In genomic region chr19:10116085-10116865, GRCh38 we compare ENCODE assay signal across 9 cellular contexts. TPM values are rescaled to one million over a fixed set of nuclear protein-coding genes. Genes with fewer than 3 reads are reported as not detected.
A peak's percentile ranks its signal among the peaks of the same experiment; 100 is the strongest.
DNase-seq lines count a peak whose midpoint lies in the region; ATAC-seq and TF ChIP-seq lines count a peak whose summit lies in the region.
"Had no signal": no experiment of that assay in that cellular context is flagged by ENCODE, and none has a peak within 500 bp of the region (broad histone marks: within the 10 kb centered on the region; RNA-seq: fewer than 3 reads in every experiment).

No MANE protein-coding gene starts in this region.

- H3K27me3 Mint-ChIP-seq in CD14-positive monocyte (ENCODE audit: low read depth in 3 of 3) = no peaks in the 10 kb centered on the region
- no peaks in the 10 kb centered on the region for H3K27me3 Mint-ChIP-seq in activated T-cell treated with anti-CD3 and anti-CD28 coated beads, Interleukin-2, amount 50 U/mL, for 72 hours (ENCODE audit: low read depth)
- H3K27me3 Mint-ChIP-seq in naive thymus-derived CD8-positive, alpha-beta T cell = no peaks in the 10 kb centered on the region

- no peak overlapping the region for H3K4me3 Mint-ChIP-seq in CD14-positive monocyte
- no peak overlapping the region for H3K4me3 Mint-ChIP-seq in activated T-cell treated with anti-CD3 and anti-CD28 coated beads, Interleukin-2, amount 50 U/mL, for 72 hours
- H3K4me3 Mint-ChIP-seq in naive thymus-derived CD8-positive, alpha-beta T cell = peak overlapping the region in 4 of 10 donors; percentile 28 to 78 (median 56)

- POLR2A ChIA-PET in naive thymus-derived CD8-positive, alpha-beta T cell (lab: Charles Lee) = interaction anchor here (1.3 to 12.3 kb wide), 5 partner anchors 11 to 24 kb away, joined by 3 to 116 read pairs (median 101); partner anchors contain the start of genes ANGPTL6 and PPAN

- H3K36me3 Mint-ChIP-seq in CD14-positive monocyte = peaks cover 33 to 51% of the 10 kb centered on the region in 2 donors
- H3K36me3 Mint-ChIP-seq in activated T-cell treated with anti-CD3 and anti-CD28 coated beads, Interleukin-2, amount 50 U/mL, for 72 hours (ENCODE audit: insufficient read depth in 2 of 2) = peaks cover 4 to 10% of the 10 kb centered on the region in 2 donors
- H3K36me3 Mint-ChIP-seq in naive thymus-derived CD8-positive, alpha-beta T cell = peaks cover 0 to 42% (median 8%) of the 10 kb centered on the region in 3 donors

- H3K9me3 Mint-ChIP-seq in CD14-positive monocyte = no peaks in the 10 kb centered on the region
- no peaks in the 10 kb centered on the region for H3K9me3 Mint-ChIP-seq in activated T-cell treated with anti-CD3 and anti-CD28 coated beads, Interleukin-2, amount 50 U/mL, for 72 hours
- H3K9me3 Mint-ChIP-seq in naive thymus-derived CD8-positive, alpha-beta T cell = no peaks in the 10 kb centered on the region

- no peak for ATAC-seq in activated T-cell treated with anti-CD3 and anti-CD28 coated beads, Interleukin-2, amount 50 U/mL, for 72 hours (replicated peaks in 1 of 2)
- ATAC-seq in naive thymus-derived CD8-positive, alpha-beta T cell = no peak
- ATAC-seq in GM19397 (IDR thresholded peaks at IDR 0.05; ENCODE audit: unreplicated experiment) = no peak

- H3K27ac Mint-ChIP-seq in CD14-positive monocyte = peak overlapping the region in 4 of 7 donors; percentile 54 to 77 (median 64)
- peak overlapping the region; percentile 6 for H3K27ac Mint-ChIP-seq in activated T-cell treated with anti-CD3 and anti-CD28 coated beads, Interleukin-2, amount 50 U/mL, for 72 hours
- H3K27ac Mint-ChIP-seq in naive thymus-derived CD8-positive, alpha-beta T cell = peak overlapping the region in 7 of 10 donors; percentile 29 to 89 (median 71)

- DNase-seq in CD14-positive monocyte (ENCODE audit: low spot score) (no peak), Daoy (ENCODE audit: low read depth) (peak; percentile 43), inferior parietal cortex (ENCODE audit: extremely low spot score) (no peak), cardiac septum (ENCODE audit: low spot score) (no peak)
- no peak for DNase-seq in activated T-cell treated with anti-CD3 and anti-CD28 coated beads, Interleukin-2, amount 50 U/mL, for 72 hours
- peak in 1 of 10 donors; percentile 25 for DNase-seq in naive thymus-derived CD8-positive, alpha-beta T cell
- DNase-seq: DMS79 treated with DMSO at 0.1 percent for 48 hours, NCI-H1105 treated with DMSO at 0.1 percent for 48 hours had no signal

- intact Hi-C loops in CD14-positive monocyte (cut with micrococcal nuclease) (no loop called here), cardiac septum (cut with DNase I) (loop anchor here (10.0 kb wide), 1 partner anchor 181 kb away; the partner anchor contains the start of gene OLFM2)

- H3K4me1 Mint-ChIP-seq in CD14-positive monocyte = peaks cover 37% of the 10 kb centered on the region
- H3K4me1 Mint-ChIP-seq in activated T-cell treated with anti-CD3 and anti-CD28 coated beads, Interleukin-2, amount 50 U/mL, for 72 hours (ENCODE audit: low read depth) = peaks cover 52% of the 10 kb centered on the region
- H3K4me1 Mint-ChIP-seq in naive thymus-derived CD8-positive, alpha-beta T cell = peaks cover 21 to 70% (median 49%) of the 10 kb centered on the region in 4 donors

- no peak for TF ChIP-seq CTCF in CD14-positive monocyte (IDR thresholded peaks at IDR 0.05)

RNA-seq across cellular contexts. Expression of gene EIF3G, which starts 3.4 kb away (rescaled TPM):
- polyA plus RNA-seq in CD14-positive monocyte = 100 to 1,000 TPM; 148 to 166 TPM
- total RNA-seq in Daoy (2014; rRNA removed; shearing (Covaris generic)) = 376 and 400 TPM in 2 replicates
- 100 to 1,000 TPM; 277 to 278 TPM for total RNA-seq in activated T-cell treated with anti-CD3 and anti-CD28 coated beads, Interleukin-2, amount 50 U/mL, for 72 hours
- 100 to 1,000 TPM; 363 to 378 TPM for total RNA-seq in naive thymus-derived CD8-positive, alpha-beta T cell
- 100 to 1,000 TPM; 226 to 282 (median 269) TPM for polyA plus RNA-seq in naive thymus-derived CD8-positive, alpha-beta T cell
- 126 TPM for total RNA-seq in cardiac septum

RNA-seq across cellular contexts. Expression of gene P2RY11, which starts 4.8 kb away (rescaled TPM):
- under 1 TPM; 0.50 to 0.69 TPM for polyA plus RNA-seq in CD14-positive monocyte
- 3.4 and 3.6 TPM in 2 replicates for total RNA-seq in Daoy (2014; rRNA removed; shearing (Covaris generic))
- 10 to 100 TPM; 65.4 to 73.9 TPM for total RNA-seq in activated T-cell treated with anti-CD3 and anti-CD28 coated beads, Interleukin-2, amount 50 U/mL, for 72 hours
- 10 to 100 TPM; 61.4 to 68.0 TPM for total RNA-seq in naive thymus-derived CD8-positive, alpha-beta T cell
- polyA plus RNA-seq in naive thymus-derived CD8-positive, alpha-beta T cell = 1 to 10 TPM; 2.2 to 4.2 (median 2.9) TPM
- total RNA-seq in cardiac septum = 10.0 TPM

RNA-seq across cellular contexts. Expression of gene PPAN, which starts 10.1 kb away (rescaled TPM):
- polyA plus RNA-seq in CD14-positive monocyte = 1 to 10 TPM; 7.2 to 7.6 TPM
- total RNA-seq in Daoy (2014; rRNA removed; shearing (Covaris generic)) = 55.3 and 68.6 TPM in 2 replicates
- total RNA-seq in activated T-cell treated with anti-CD3 and anti-CD28 coated beads, Interleukin-2, amount 50 U/mL, for 72 hours = 100 to 1,000 TPM; 106 to 117 TPM
- total RNA-seq in naive thymus-derived CD8-positive, alpha-beta T cell = 100 to 1,000 TPM; 109 to 122 TPM
- polyA plus RNA-seq in naive thymus-derived CD8-positive, alpha-beta T cell = 10 to 100 TPM; 15.7 to 42.7 (median 25.8) TPM
- 29.5 TPM for total RNA-seq in cardiac septum

RNA-seq across cellular contexts. Expression of gene ANGPTL6, which starts 13.8 kb away (rescaled TPM):
- not detected for polyA plus RNA-seq in CD14-positive monocyte
- total RNA-seq in Daoy (2014; rRNA removed; shearing (Covaris generic)) = 0.69 TPM in 1 of 2 replicates, not detected in the other
- 10 to 100 TPM; 13.2 to 17.6 TPM for total RNA-seq in activated T-cell treated with anti-CD3 and anti-CD28 coated beads, Interleukin-2, amount 50 U/mL, for 72 hours
- 1 to 10 TPM; 1.3 to 1.8 TPM for total RNA-seq in naive thymus-derived CD8-positive, alpha-beta T cell
- polyA plus RNA-seq in naive thymus-derived CD8-positive, alpha-beta T cell = under 1 TPM; 0.54 to 0.82 (median 0.65) TPM
- total RNA-seq in cardiac septum = 0.19 TPM

RNA-seq across cellular contexts. Expression of gene SHFL, which starts 30.2 kb away (rescaled TPM):
- 10 to 100 TPM; 12.6 to 17.6 TPM for polyA plus RNA-seq in CD14-positive monocyte
- total RNA-seq in Daoy (2014; rRNA removed; shearing (Covaris generic)) = 11.1 and 11.4 TPM in 2 replicates
- 10 to 100 TPM; 55.0 to 70.4 TPM for total RNA-seq in activated T-cell treated with anti-CD3 and anti-CD28 coated beads, Interleukin-2, amount 50 U/mL, for 72 hours
- total RNA-seq in naive thymus-derived CD8-positive, alpha-beta T cell = 100 to 1,000 TPM; 109 to 113 TPM
- polyA plus RNA-seq in naive thymus-derived CD8-positive, alpha-beta T cell = 10 to 100 TPM; 32.0 to 51.3 (median 34.6) TPM
- 9.4 TPM for total RNA-seq in cardiac septum

Comparison
In these comparisons a context has a peak if more than half of its experiments do, and no peak if none do; other contexts are left out.
1. H3K27ac Mint-ChIP-seq: peak in every context shown above with its lines; median percentile 71 in naive thymus-derived CD8-positive, alpha-beta T cell; 64 in CD14-positive monocyte; 6 in activated T-cell treated with anti-CD3 and anti-CD28 coated beads, Interleukin-2, amount 50 U/mL, for 72 hours.